22 cellular contexts compared by ENCODE assay signal in genomic region chr2:225948903-225949302, GRCh38.
"Had no signal": no experiment of that assay in that cellular context is flagged by ENCODE, and none has a peak within 500 bp of the region (broad histone marks: within the 10 kb centered on the region; RNA-seq: fewer than 3 reads in every experiment).

No MANE protein-coding gene starts in this region.

- DNase-seq: activated B cell treated with CpG ODN at 0.5 μM for 24 hours; activated CD8-positive, alpha-beta T cell treated with anti-CD3 and anti-CD28 coated beads, Interleukin-2, amount 10 ng/mL, durations not matched to agents 7 days and 5 days; activated naive CD4-positive, alpha-beta T cell; activated T-cell treated with anti-CD3 and anti-CD28 coated beads for 4 hours; activated T-cell treated with anti-CD3 and anti-CD28 coated beads, Interleukin-2, amount 50 U/mL, for 72 hours; gastrocnemius medialis; left cardiac atrium; left ventricle myocardium superior; pancreas; stimulated activated CD4-positive, alpha-beta T cell treated with anti-CD3 and anti-CD28 coated beads, Interleukin-15, amount 100 ng/mL, for 24 hours; stimulated activated naive CD4-positive, alpha-beta T cell; T-helper 17 cell; T1000; tibial artery; upper lobe of right lung had no signal

- H3K27ac Mint-ChIP-seq: activated B cell treated with CpG ODN at 0.5 μM for 24 hours; activated CD8-positive, alpha-beta T cell treated with anti-CD3 and anti-CD28 coated beads, Interleukin-2, amount 10 ng/mL, durations not matched to agents 7 days and 5 days; activated naive CD8-positive, alpha-beta T cell; activated T-cell treated with anti-CD3 and anti-CD28 coated beads, Interleukin-2, amount 50 U/mL, for 72 hours; dendritic cell treated with granulocyte-macrophage colony-stimulating factor and Interleukin-4, amounts not matched to agents 40 ng/mL and 50 ng/mL, for 4 days; nephron; T-helper 17 cell had no signal

- H3K27ac ChIP-seq: gastrocnemius medialis, hepatocyte, pancreas, prostate gland, suprapubic skin, tibial artery, upper lobe of right lung had no signal

- H3K4me1 Mint-ChIP-seq: activated B cell treated with CpG ODN at 0.5 μM for 24 hours; central memory CD8-positive, alpha-beta T cell; nephron; T-helper 17 cell had no signal

- H3K79me2 ChIP-seq: hepatocyte had no signal

- H3K27me3 Mint-ChIP-seq: activated B cell treated with CpG ODN at 0.5 μM for 24 hours; central memory CD8-positive, alpha-beta T cell; dendritic cell treated with granulocyte-macrophage colony-stimulating factor and Interleukin-4, amounts not matched to agents 40 ng/mL and 50 ng/mL, for 4 days; T-helper 17 cell had no signal

- H3K36me3 ChIP-seq: gastrocnemius medialis, pancreas, prostate gland, suprapubic skin, tibial artery, upper lobe of right lung had no signal

- ATAC-seq: activated CD8-positive, alpha-beta T cell treated with anti-CD3 and anti-CD28 coated beads, Interleukin-2, amount 10 ng/mL, durations not matched to agents 7 days and 5 days; activated T-cell treated with anti-CD3 and anti-CD28 coated beads, Interleukin-2, amount 50 U/mL, for 72 hours; gastrocnemius medialis; left cardiac atrium; left ventricle myocardium superior; pancreas; T-helper 17 cell; upper lobe of right lung had no signal

- H3K4me3 ChIP-seq: gastrocnemius medialis, hepatocyte, pancreas, prostate gland, suprapubic skin, tibial artery, upper lobe of right lung had no signal

- H3K4me1 ChIP-seq: gastrocnemius medialis, pancreas, prostate gland, suprapubic skin, tibial artery, upper lobe of right lung had no signal

- H3K27me3 ChIP-seq: gastrocnemius medialis, hepatocyte, pancreas, suprapubic skin, tibial artery, upper lobe of right lung had no signal

- H3K9me3 ChIP-seq: gastrocnemius medialis, pancreas, prostate gland had no signal

- H3K4me3 Mint-ChIP-seq: activated B cell treated with CpG ODN at 0.5 μM for 24 hours; activated CD8-positive, alpha-beta T cell treated with anti-CD3 and anti-CD28 coated beads, Interleukin-2, amount 10 ng/mL, durations not matched to agents 7 days and 5 days; activated naive CD8-positive, alpha-beta T cell; activated T-cell treated with anti-CD3 and anti-CD28 coated beads, Interleukin-2, amount 50 U/mL, for 72 hours; central memory CD8-positive, alpha-beta T cell; dendritic cell treated with granulocyte-macrophage colony-stimulating factor and Interleukin-4, amounts not matched to agents 40 ng/mL and 50 ng/mL, for 4 days; nephron; T-helper 17 cell had no signal

- H2AFZ ChIP-seq: hepatocyte had no signal

- H3K4me2 ChIP-seq: hepatocyte had no signal
